13 cellular contexts compared by ENCODE assay signal in genomic region chr5:86880344-86880743, GRCh38.
A peak's percentile ranks its signal among the peaks of the same experiment; 100 is the strongest.
DNase-seq lines count a peak whose midpoint lies in the region; ATAC-seq lines count a peak whose summit lies in the region.
"Had no signal": no experiment of that assay in that cellular context is flagged by ENCODE, and none has a peak within 500 bp of the region (broad histone marks: within the 10 kb centered on the region; RNA-seq: fewer than 3 reads in every experiment).

No MANE protein-coding gene starts in this region.

- peak overlapping the region; percentile 80 for H2BK15ac ChIP-seq in mesendoderm (replicated peaks; ENCODE audit: low read depth)

- no CpG with 5 or more reads among the region's 4 CpGs for WGBS in mesendoderm (ENCODE audit: extremely low coverage, insufficient coverage, low lambda C conversion rate)

- H2BK5ac ChIP-seq in mesendoderm (ENCODE audit: low read length) = no peak overlapping the region

- H3K27ac ChIP-seq in mesendoderm (ENCODE audit: low read depth, low read length) = no peak overlapping the region
- H3K27ac ChIP-seq: HL-60 had no signal

- H3K36me3 ChIP-seq in mesendoderm (ENCODE audit: control insufficient read depth, insufficient read depth, low read length) = no peaks in the 10 kb centered on the region
- H3K36me3 ChIP-seq: BE2C had no signal

- no peaks in the 10 kb centered on the region for H3K27me3 ChIP-seq in mesendoderm (ENCODE audit: insufficient read depth, low read length, poor library complexity)
- H3K27me3 ChIP-seq: BE2C had no signal

- no peak overlapping the region for H3K4me3 ChIP-seq in mesendoderm (ENCODE audit: low read length)

- H3K18ac ChIP-seq in mesendoderm (ENCODE audit: low read length) = peak overlapping the region; percentile 72

- no peak overlapping the region for H3K4me2 ChIP-seq in mesendoderm (ENCODE audit: low read length)

- ATAC-seq in GM18511 (IDR thresholded peaks at IDR 0.05; ENCODE audit: unreplicated experiment) (peak; percentile 10), HG02678 (IDR thresholded peaks at IDR 0.05; ENCODE audit: unreplicated experiment) (peak; percentile 4), HG03139 (IDR thresholded peaks at IDR 0.05; ENCODE audit: unreplicated experiment) (no peak)
- no peak for ATAC-seq in naive thymus-derived CD8-positive, alpha-beta T cell

- no peak overlapping the region for H4K8ac ChIP-seq in mesendoderm (ENCODE audit: low read depth, low read length)

- H3K79me2 ChIP-seq in mesendoderm (ENCODE audit: control insufficient read depth, insufficient read depth, low read length) = no peaks in the 10 kb centered on the region

- no peaks in the 10 kb centered on the region for H3K79me1 ChIP-seq in mesendoderm (ENCODE audit: low read length)

- no peak overlapping the region for H3K9ac ChIP-seq in mesendoderm (ENCODE audit: low read length)

- no peak overlapping the region for H3K27ac Mint-ChIP-seq in naive thymus-derived CD8-positive, alpha-beta T cell
- H3K27ac Mint-ChIP-seq: CD8-positive, alpha-beta T cell had no signal

- peaks cover 0 to 12% (median 6%) of the 10 kb centered on the region in 5 donors for H3K27me3 Mint-ChIP-seq in naive thymus-derived CD8-positive, alpha-beta T cell

- DNase-seq in NCI-H69 (lab: John Stamatoyannopoulos, UW) (peak; percentile 40), mesendoderm (peak; percentile 53), MV-4-11 (lab: John Stamatoyannopoulos, UW) (no peak), cardiac septum (ENCODE audit: low spot score) (no peak)
- DNase-seq in naive thymus-derived CD8-positive, alpha-beta T cell = no peak
- DNase-seq: NCI-H1092 had no signal

- peak overlapping the region; percentile 2 for H3K56ac ChIP-seq in mesendoderm (ENCODE audit: low read length)

- POLR2A ChIA-PET in naive thymus-derived CD8-positive, alpha-beta T cell (lab: Charles Lee) = no interaction called here

- H2AK5ac ChIP-seq in mesendoderm (ENCODE audit: low read length) = no peak overlapping the region

- no peak overlapping the region for H3K4ac ChIP-seq in mesendoderm (ENCODE audit: low read depth, low read length)

- H4K5ac ChIP-seq in mesendoderm (ENCODE audit: low read length) = no peak overlapping the region

- no peaks in the 10 kb centered on the region for H3K9me3 Mint-ChIP-seq in naive thymus-derived CD8-positive, alpha-beta T cell
- H3K9me3 Mint-ChIP-seq: CD8-positive, alpha-beta T cell; H9 had no signal

- H3K23ac ChIP-seq in mesendoderm (ENCODE audit: low read length) = no peak overlapping the region

- H3K4me1 Mint-ChIP-seq in naive thymus-derived CD8-positive, alpha-beta T cell = peaks cover 0 to 1% (median 0%) of the 10 kb centered on the region in 4 donors

- peaks cover 7% of the 10 kb centered on the region for H3K4me1 ChIP-seq in mesendoderm (ENCODE audit: control insufficient read depth, low read depth, low read length)
- H3K4me1 ChIP-seq: BE2C had no signal

- intact Hi-C loops in cardiac septum (cut with DNase I) = loop anchor here (2.0 to 5.0 kb wide), 2 partner anchors 88 to 132 kb away; no protein-coding TSS in a partner anchor

- H2BK120ac ChIP-seq in mesendoderm (ENCODE audit: low read depth, low read length) = no peak overlapping the region

- no peak overlapping the region for H3K4me3 Mint-ChIP-seq in naive thymus-derived CD8-positive, alpha-beta T cell
- H3K4me3 Mint-ChIP-seq: CD8-positive, alpha-beta T cell; H9 had no signal

- H3K36me3 Mint-ChIP-seq in naive thymus-derived CD8-positive, alpha-beta T cell = no peaks in the 10 kb centered on the region
- H3K36me3 Mint-ChIP-seq: CD8-positive, alpha-beta T cell had no signal

Comparison
In these comparisons a context has a peak if more than half of its experiments do, and no peak if none do; other contexts are left out.
1. ATAC-seq: peak in GM18511 (single experiment) and HG02678 (single experiment); none in HG03139 (single experiment) and naive thymus-derived CD8-positive, alpha-beta T cell (0 of 2).
2. DNase-seq: peak in NCI-H69 (single experiment) and mesendoderm (single experiment); none in MV-4-11 (single experiment), cardiac septum (single experiment) and naive thymus-derived CD8-positive, alpha-beta T cell (0 of 10).